In the genomic region with DNA sequence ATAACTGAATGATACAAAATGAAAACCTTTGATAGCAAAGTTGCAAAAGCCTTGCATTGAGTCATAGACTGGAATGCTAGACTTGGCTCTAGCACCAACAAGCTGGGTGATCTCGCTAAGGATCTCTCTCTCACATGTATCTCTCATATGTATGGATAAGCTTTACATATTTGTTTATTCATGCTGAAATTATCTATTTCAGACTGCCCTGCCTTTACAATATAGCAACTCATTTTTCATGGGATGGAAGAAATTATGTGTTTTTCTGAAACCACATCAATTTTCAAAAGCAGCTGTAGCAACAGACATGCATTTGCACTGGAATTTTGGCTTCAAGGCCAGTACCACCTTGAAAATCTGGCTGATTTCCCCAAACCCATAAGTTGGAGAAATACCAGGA, we compare ENCODE assay signal across 1 cellular context.
TF ChIP-seq lines count a peak whose summit lies in the region.

No MANE protein-coding gene starts in this region.

TF ChIP-seq in GM23338, 12 proteins besides CTCF, POLR2A, EP300 and RAD21 (continued from another document):
- TF ChIP-seq, protein P1, sequence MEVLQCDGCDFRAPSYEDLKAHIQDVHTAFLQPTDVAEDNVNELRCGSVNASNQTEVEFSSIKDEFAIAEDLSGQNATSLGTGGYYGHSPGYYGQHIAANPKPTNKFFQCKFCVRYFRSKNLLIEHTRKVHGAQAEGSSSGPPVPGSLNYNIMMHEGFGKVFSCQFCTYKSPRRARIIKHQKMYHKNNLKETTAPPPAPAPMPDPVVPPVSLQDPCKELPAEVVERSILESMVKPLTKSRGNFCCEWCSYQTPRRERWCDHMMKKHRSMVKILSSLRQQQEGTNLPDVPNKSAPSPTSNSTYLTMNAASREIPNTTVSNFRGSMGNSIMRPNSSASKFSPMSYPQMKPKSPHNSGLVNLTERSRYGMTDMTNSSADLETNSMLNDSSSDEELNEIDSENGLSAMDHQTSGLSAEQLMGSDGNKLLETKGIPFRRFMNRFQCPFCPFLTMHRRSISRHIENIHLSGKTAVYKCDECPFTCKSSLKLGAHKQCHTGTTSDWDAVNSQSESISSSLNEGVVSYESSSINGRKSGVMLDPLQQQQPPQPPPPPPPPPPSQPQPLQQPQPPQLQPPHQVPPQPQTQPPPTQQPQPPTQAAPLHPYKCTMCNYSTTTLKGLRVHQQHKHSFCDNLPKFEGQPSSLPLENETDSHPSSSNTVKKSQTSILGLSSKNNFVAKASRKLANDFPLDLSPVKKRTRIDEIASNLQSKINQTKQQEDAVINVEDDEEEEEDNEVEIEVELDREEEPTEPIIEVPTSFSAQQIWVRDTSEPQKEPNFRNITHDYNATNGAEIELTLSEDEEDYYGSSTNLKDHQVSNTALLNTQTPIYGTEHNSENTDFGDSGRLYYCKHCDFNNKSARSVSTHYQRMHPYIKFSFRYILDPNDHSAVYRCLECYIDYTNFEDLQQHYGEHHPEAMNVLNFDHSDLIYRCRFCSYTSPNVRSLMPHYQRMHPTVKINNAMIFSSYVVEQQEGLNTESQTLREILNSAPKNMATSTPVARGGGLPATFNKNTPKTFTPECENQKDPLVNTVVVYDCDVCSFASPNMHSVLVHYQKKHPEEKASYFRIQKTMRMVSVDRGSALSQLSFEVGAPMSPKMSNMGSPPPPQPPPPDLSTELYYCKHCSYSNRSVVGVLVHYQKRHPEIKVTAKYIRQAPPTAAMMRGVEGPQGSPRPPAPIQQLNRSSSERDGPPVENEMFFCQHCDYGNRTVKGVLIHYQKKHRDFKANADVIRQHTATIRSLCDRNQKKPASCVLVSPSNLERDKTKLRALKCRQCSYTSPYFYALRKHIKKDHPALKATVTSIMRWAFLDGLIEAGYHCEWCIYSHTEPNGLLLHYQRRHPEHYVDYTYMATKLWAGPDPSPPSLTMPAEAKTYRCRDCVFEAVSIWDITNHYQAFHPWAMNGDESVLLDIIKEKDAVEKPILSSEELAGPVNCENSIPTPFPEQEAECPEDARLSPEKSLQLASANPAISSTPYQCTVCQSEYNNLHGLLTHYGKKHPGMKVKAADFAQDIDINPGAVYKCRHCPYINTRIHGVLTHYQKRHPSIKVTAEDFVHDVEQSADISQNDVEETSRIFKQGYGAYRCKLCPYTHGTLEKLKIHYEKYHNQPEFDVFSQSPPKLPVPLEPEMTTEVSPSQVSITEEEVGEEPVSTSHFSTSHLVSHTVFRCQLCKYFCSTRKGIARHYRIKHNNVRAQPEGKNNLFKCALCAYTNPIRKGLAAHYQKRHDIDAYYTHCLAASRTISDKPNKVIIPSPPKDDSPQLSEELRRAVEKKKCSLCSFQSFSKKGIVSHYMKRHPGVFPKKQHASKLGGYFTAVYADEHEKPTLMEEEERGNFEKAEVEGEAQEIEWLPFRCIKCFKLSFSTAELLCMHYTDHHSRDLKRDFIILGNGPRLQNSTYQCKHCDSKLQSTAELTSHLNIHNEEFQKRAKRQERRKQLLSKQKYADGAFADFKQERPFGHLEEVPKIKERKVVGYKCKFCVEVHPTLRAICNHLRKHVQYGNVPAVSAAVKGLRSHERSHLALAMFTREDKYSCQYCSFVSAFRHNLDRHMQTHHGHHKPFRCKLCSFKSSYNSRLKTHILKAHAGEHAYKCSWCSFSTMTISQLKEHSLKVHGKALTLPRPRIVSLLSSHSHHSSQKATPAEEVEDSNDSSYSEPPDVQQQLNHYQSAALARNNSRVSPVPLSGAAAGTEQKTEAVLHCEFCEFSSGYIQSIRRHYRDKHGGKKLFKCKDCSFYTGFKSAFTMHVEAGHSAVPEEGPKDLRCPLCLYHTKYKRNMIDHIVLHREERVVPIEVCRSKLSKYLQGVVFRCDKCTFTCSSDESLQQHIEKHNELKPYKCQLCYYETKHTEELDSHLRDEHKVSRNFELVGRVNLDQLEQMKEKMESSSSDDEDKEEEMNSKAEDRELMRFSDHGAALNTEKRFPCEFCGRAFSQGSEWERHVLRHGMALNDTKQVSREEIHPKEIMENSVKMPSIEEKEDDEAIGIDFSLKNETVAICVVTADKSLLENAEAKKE (CRISPR knock-in tag; IDR thresholded peaks at IDR 0.05), result no peak
- no peak for TF ChIP-seq JUNB (IDR thresholded peaks at IDR 0.05; ENCODE audit: unreplicated experiment)
- TF ChIP-seq CREB1 (CRISPR knock-in tag; IDR thresholded peaks at IDR 0.05; ENCODE audit: low read depth), result no peak
- no peak for TF ChIP-seq ZNF114 (CRISPR knock-in tag; IDR thresholded peaks at IDR 0.05)
- no peak for TF ChIP-seq EZH2 (IDR thresholded peaks at IDR 0.05; ENCODE audit: low read depth, unreplicated experiment)
- TF ChIP-seq POLR2AphosphoS5 (IDR thresholded peaks at IDR 0.05; ENCODE audit: low read depth), result no peak
- no peak for TF ChIP-seq NANOG (IDR thresholded peaks at IDR 0.05; ENCODE audit: borderline replicate concordance)
